ENCODE assay signal across 1 cellular context in genomic region chr13:106851251-106851650, GRCh38.
TF ChIP-seq lines count a peak whose summit lies in the region.

No MANE protein-coding gene starts in this region.

TF ChIP-seq in K562, 482 proteins besides CTCF, POLR2A, EP300 and RAD21 (continued from another document):
- TF ChIP-seq E2F8 (IDR thresholded peaks at IDR 0.05; ENCODE audit: low read depth, partially characterized antibody) (no peak), MEIS2 (IDR thresholded peaks at IDR 0.05; ENCODE audit: partially characterized antibody) (peak; percentile 54), MYBL2 (IDR thresholded peaks at IDR 0.05; ENCODE audit: low read depth) (no peak), MYBL2 (CRISPR knock-in tag; IDR thresholded peaks at IDR 0.05; ENCODE audit: borderline replicate concordance) (no peak), PBX2 (CRISPR knock-in tag; IDR thresholded peaks at IDR 0.05; ENCODE audit: low read depth) (no peak), PBX2 (tag; conservative IDR thresholded peaks at IDR 0.05; ENCODE audit: low read depth) (peak; percentile 42), SPI1 (IDR thresholded peaks at IDR 0.05; ENCODE audit: borderline replicate concordance, low read depth, low read length) (no peak), KAT7 (CRISPR knock-in tag; IDR thresholded peaks at IDR 0.05; ENCODE audit: borderline replicate concordance) (no peak), MGA (IDR thresholded peaks at IDR 0.05) (no peak), SAP30 (IDR thresholded peaks at IDR 0.05; ENCODE audit: borderline replicate concordance, insufficient read depth, low read depth, low read length, poor library complexity, severe bottlenecking) (no peak), HNRNPLL (IDR thresholded peaks at IDR 0.05; ENCODE audit: low read depth, low read length, poor library complexity, severe bottlenecking) (no peak), JUND (IDR thresholded peaks at IDR 0.05; ENCODE audit: borderline replicate concordance, low read depth, low read length) (no peak), JUND (tag; IDR thresholded peaks at IDR 0.05; ENCODE audit: borderline replicate concordance, low read depth, low read length) (peak; percentile 64; the same call in 2 of the 3 replicates), ZNF740 (CRISPR knock-in tag; IDR thresholded peaks at IDR 0.05) (no peak), ZNF740 (tag; IDR thresholded peaks at IDR 0.05) (no peak), NR2C2 (CRISPR knock-in tag; IDR thresholded peaks at IDR 0.05) (no peak), NR2C2 (tag; IDR thresholded peaks at IDR 0.05) (no peak), MBD2 (IDR thresholded peaks at IDR 0.05; ENCODE audit: borderline replicate concordance, low read depth) (no peak), SREBF2 (CRISPR knock-in tag; IDR thresholded peaks at IDR 0.05) (no peak), ZFPM2 (CRISPR knock-in tag; IDR thresholded peaks at IDR 0.05) (no peak), CHCHD3 (CRISPR knock-in tag; IDR thresholded peaks at IDR 0.05) (no peak), ZC3H11A (IDR thresholded peaks at IDR 0.05; ENCODE audit: low read depth, low read length) (no peak)
